In the genomic region with DNA sequence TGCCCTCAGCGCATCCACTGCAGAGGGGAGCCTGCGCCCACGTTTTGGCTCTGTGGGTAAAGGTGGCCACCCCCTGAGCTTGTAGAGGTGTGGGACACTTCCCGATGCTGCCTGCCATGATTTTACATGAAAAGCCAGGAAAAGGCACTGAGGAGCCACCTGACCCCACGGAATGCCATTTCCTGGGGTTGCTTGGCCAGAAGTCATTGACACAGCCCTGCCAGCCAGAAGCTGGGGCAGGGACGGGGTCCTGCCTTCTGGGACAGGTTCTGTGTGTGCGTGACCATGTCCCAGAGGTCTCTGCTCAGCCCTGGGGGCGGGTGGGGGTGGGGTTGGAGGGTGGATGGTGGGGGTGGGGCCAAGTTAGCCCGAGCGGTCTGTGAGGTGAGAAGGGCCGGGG, we compare ENCODE assay signal across 4 cellular contexts. TPM values are rescaled to one million over a fixed set of nuclear protein-coding genes. Genes with fewer than 3 reads are reported as not detected.
"Had no signal": no experiment of that assay in that cellular context is flagged by ENCODE, and none has a peak within 500 bp of the region (broad histone marks: within the 10 kb centered on the region; RNA-seq: fewer than 3 reads in every experiment).

No MANE protein-coding gene starts in this region.

RNA-seq across cellular contexts. Expression of gene APOD, which starts 39.8 kb away (rescaled TPM):
- total RNA-seq: mononuclear cell, natural killer cell, progenitor cell of endocrine pancreas had no signal
- polyA plus RNA-seq: neural cell had no signal
